ENCODE assay signal across 14 cellular contexts in genomic region chr3:73511555-73511954, GRCh38.
DNase-seq lines count a peak whose midpoint lies in the region; ATAC-seq and TF ChIP-seq lines count a peak whose summit lies in the region.
"Had no signal": no experiment of that assay in that cellular context is flagged by ENCODE, and none has a peak within 500 bp of the region (broad histone marks: within the 10 kb centered on the region; RNA-seq: fewer than 3 reads in every experiment).

No MANE protein-coding gene starts in this region.

- no peaks in the 10 kb centered on the region for H3K4me1 Mint-ChIP-seq in CD14-positive monocyte
- H3K4me1 Mint-ChIP-seq: activated B cell treated with CpG ODN at 0.5 μM for 24 hours had no signal

- H3K36me3 ChIP-seq in Peyer's patch (no peaks in the 10 kb centered on the region), spleen (no peaks in the 10 kb centered on the region)
- H3K36me3 ChIP-seq: SJSA1 had no signal

- no peaks in the 10 kb centered on the region for H3K36me3 Mint-ChIP-seq in CD14-positive monocyte

- H3K27ac ChIP-seq in Peyer's patch (peak overlapping the region in 3 of 4 donors; percentile 27 to 75 (median 38)), spleen (no peak overlapping the region)
- H3K27ac ChIP-seq: SJSA1, testis had no signal

- intact Hi-C loops in spleen (cut with DNase I; ENCODE audit: low total_unique reads): loop anchor here (5.0 kb wide), 1 partner anchor 336 kb away; no protein-coding TSS in a partner anchor
- intact Hi-C loops in CD14-positive monocyte (cut with micrococcal nuclease): no loop called here

- no peak for ATAC-seq in HG03439 (IDR thresholded peaks at IDR 0.05; ENCODE audit: unreplicated experiment)

- peaks cover 0 to 3% (median 0%) of the 10 kb centered on the region in 7 donors for H3K9me3 Mint-ChIP-seq in CD14-positive monocyte
- H3K9me3 Mint-ChIP-seq: activated B cell treated with CpG ODN at 0.5 μM for 24 hours had no signal

- no peak overlapping the region for H3K4me3 Mint-ChIP-seq in CD14-positive monocyte
- H3K4me3 Mint-ChIP-seq: activated B cell treated with CpG ODN at 0.5 μM for 24 hours had no signal

- peak overlapping the region; percentile 7 for H3K4me3 ChIP-seq in AG10803 (ENCODE audit: low read length)
- H3K4me3 ChIP-seq in Peyer's patch: no peak overlapping the region
- H3K4me3 ChIP-seq in spleen: no peak overlapping the region
- H3K4me3 ChIP-seq: SJSA1, testis had no signal

- DNase-seq in AG10803 (ENCODE audit: low read depth): no peak
- DNase-seq in Peyer's patch: no peak
- peak; percentile 75 for DNase-seq in globus pallidus (ENCODE audit: low spot score)
- peak in 40 of 56 donors; percentile 7 to 72 (median 26) for DNase-seq in nucleus accumbens (lab: John Stamatoyannopoulos, UW)
- no peak for DNase-seq in spleen
- no peak for DNase-seq in activated effector memory CD4-positive, alpha-beta T cell treated with anti-CD3 and anti-CD28 coated beads, Interleukin-2, amount 50 U/mL, for 16 hours
- no peak for DNase-seq in CD14-positive monocyte (ENCODE audit: low spot score)
- DNase-seq: activated B cell treated with CpG ODN at 0.5 μM for 24 hours; activated T-cell treated with anti-CD3 and anti-CD28 coated beads, Interleukin-2, amount 50 U/mL, for 48 hours; DND-41; kidney glomerular epithelial cell; testis had no signal

- H3K9me3 ChIP-seq in Peyer's patch (no peaks in the 10 kb centered on the region), spleen (no peaks in the 10 kb centered on the region)
- H3K9me3 ChIP-seq: SJSA1, testis had no signal

- peaks cover 0 to 26% (median 2%) of the 10 kb centered on the region in 4 donors for H3K4me1 ChIP-seq in Peyer's patch
- H3K4me1 ChIP-seq in spleen: no peaks in the 10 kb centered on the region
- H3K4me1 ChIP-seq: SJSA1 had no signal

- TF ChIP-seq CTCF in AG10803 (conservative IDR thresholded peaks at IDR 0.05; ENCODE audit: low read length) (no peak), Peyer's patch (IDR thresholded peaks at IDR 0.05) (no peak), spleen (IDR thresholded peaks at IDR 0.05 in 8 of 11, conservative IDR thresholded peaks at IDR 0.05 in 3 of 11) (no peak), CD14-positive monocyte (IDR thresholded peaks at IDR 0.05) (no peak)

- peaks cover 0 to 5% (median 2%) of the 10 kb centered on the region in 3 donors for H3K27me3 Mint-ChIP-seq in CD14-positive monocyte (ENCODE audit: low read depth in 3 of 3)

- TF ChIP-seq POLR2A in Peyer's patch (IDR thresholded peaks at IDR 0.05) (no peak), spleen (IDR thresholded peaks at IDR 0.05) (no peak)

- H3K27me3 ChIP-seq in Peyer's patch (no peaks in the 10 kb centered on the region), spleen (replicated peaks in 1 of 7) (no peaks in the 10 kb centered on the region)
- H3K27me3 ChIP-seq: SJSA1, testis had no signal

- no peak overlapping the region for H3K27ac Mint-ChIP-seq in CD14-positive monocyte
- H3K27ac Mint-ChIP-seq: activated B cell treated with CpG ODN at 0.5 μM for 24 hours had no signal

- WGBS in spleen, 5 donors: 88 to 92% (median 90%) methylated on average over 12 of the region's 12 CpGs

Comparison
In these comparisons a context has a peak if more than half of its experiments do, and no peak if none do; other contexts are left out.
1. DNase-seq: peak in globus pallidus (single experiment) and nucleus accumbens (40 of 56); none in AG10803 (single experiment), Peyer's patch (0 of 3), spleen (single experiment), activated effector memory CD4-positive, alpha-beta T cell treated with anti-CD3 and anti-CD28 coated beads, Interleukin-2, amount 50 U/mL, for 16 hours (single experiment) and CD14-positive monocyte (single experiment).
2. H3K27ac ChIP-seq: peak in Peyer's patch (3 of 4); none in spleen (0 of 8).